ENCODE assay signal across 4 cellular contexts in the genomic region with DNA sequence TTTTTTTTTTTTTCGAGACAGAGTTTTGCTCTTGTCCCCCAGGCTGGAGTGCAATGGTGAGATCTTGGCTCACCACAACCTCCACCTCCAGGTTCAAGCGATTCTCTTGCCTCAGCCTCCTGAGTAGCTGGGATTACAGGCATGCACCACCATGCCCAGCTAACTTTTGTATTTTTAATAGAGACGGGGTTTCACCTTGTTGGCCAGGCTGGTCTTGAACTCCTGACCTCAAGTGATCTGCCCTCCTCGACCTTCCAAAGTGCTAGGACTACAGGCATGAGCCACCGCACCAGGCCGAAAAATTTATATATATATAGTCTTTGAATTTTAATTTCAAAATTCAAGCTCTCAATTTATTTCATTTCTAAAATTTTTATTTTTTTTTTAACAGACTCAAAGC. TPM values are rescaled to one million over a fixed set of nuclear protein-coding genes. Genes with fewer than 3 reads are reported as not detected.
"Had no signal": no experiment of that assay in that cellular context is flagged by ENCODE, and none has a peak within 500 bp of the region (broad histone marks: within the 10 kb centered on the region; RNA-seq: fewer than 3 reads in every experiment).

No MANE protein-coding gene starts in this region.

RNA-seq across cellular contexts. Expression of a gene that starts 6.2 kb away (rescaled TPM):
- total RNA-seq: LHCN-M2, M059J, MCF 10A, NCI-H460 had no signal
